Comparison of ENCODE assay signal across 15 cellular contexts in the genomic region with DNA sequence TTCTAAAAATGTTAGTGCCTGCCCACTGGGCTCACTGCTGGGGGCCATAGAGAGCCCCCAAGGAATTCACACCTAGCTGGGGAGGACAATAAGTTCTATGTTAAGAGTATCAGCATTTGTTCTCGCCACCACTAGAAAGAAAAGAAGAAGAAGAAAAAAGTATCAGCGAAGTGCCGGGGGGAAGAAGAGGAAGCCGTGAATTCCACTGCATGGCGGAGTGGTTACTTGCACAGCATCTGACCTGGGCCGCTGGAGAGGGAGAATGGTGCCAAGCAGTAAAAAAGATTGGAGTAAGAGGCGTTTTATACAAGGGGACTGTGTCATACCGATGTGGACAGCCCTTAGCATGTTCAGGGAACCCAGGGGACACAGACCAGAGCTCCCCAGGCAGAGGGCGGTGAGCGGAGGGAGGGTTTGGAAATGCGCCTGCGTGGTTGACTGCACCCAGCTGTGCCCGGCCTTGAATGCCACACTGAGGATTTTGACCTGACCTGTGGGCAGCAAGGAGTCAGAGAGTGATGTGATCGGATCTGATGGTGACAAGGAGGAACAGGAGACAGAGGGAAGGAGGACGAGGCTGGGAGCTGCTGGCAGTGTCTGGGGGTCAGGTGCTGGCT. TPM values are rescaled to one million over a fixed set of nuclear protein-coding genes. Genes with fewer than 3 reads are reported as not detected.
A peak's percentile ranks its signal among the peaks of the same experiment; 100 is the strongest.
DNase-seq lines count a peak whose midpoint lies in the region; ATAC-seq and TF ChIP-seq lines count a peak whose summit lies in the region.
"Had no signal": no experiment of that assay in that cellular context is flagged by ENCODE, and none has a peak within 500 bp of the region (broad histone marks: within the 10 kb centered on the region; RNA-seq: fewer than 3 reads in every experiment).

No MANE protein-coding gene starts in this region.

- CTCF ChIA-PET in CD4-positive, alpha-beta T cell (lab: Charles Lee): interaction anchor here (0.6 kb wide), 1 partner anchor 116 kb away, joined by 3 read pairs; no protein-coding TSS in a partner anchor

- ATAC-seq in CD4-positive, alpha-beta T cell (ENCODE audit: poor library complexity): no peak
- ATAC-seq in central memory CD8-positive, alpha-beta T cell (replicated peaks; ENCODE audit: extremely low read depth, poor library complexity, severe bottlenecking): no peak
- ATAC-seq: activated T-cell treated with anti-CD3 and anti-CD28 coated beads, Interleukin-2, amount 50 U/mL, for 4 hours had no signal

- POLR2A ChIA-PET in CD4-positive, alpha-beta T cell (lab: Charles Lee): interaction anchor here (1.1 kb wide), 1 partner anchor 16 kb away, joined by 3 read pairs; no protein-coding TSS in a partner anchor

- no peaks in the 10 kb centered on the region for H3K27me3 ChIP-seq in CD4-positive, alpha-beta T cell (ENCODE audit: control insufficient read depth, insufficient read depth, low read length)
- H3K27me3 ChIP-seq: testis had no signal

- in situ Hi-C loops in KBM-7 (cut with MboI; ENCODE audit: low pct_unique_long_range_greater_than_20kb, low sequenced_read_pairs): no loop called here

- DNase-seq in CD4-positive, alpha-beta T cell: no peak
- DNase-seq in KBM-7: peak; percentile 35
- DNase-seq in central memory CD8-positive, alpha-beta T cell (ENCODE audit: low spot score in 2 of 2): no peak
- no peak for DNase-seq in activated CD4-positive, alpha-beta T cell treated with anti-CD3 and anti-CD28 coated beads for 48 hours
- no peak for DNase-seq in globus pallidus (ENCODE audit: low spot score)
- no peak for DNase-seq in activated CD8-positive, alpha-beta memory T cell treated with anti-CD3 and anti-CD28 coated beads for 24 hours
- no peak for DNase-seq in OCI-M1 (lab: John Stamatoyannopoulos, UW)
- DNase-seq: activated T-cell treated with anti-CD3 and anti-CD28 coated beads, Interleukin-2, amount 50 U/mL, for 4 hours; brain microvascular endothelial cell; COR-L47; hippocampal formation; NCI-H1048; SHP77 treated with DMSO at 0.1 percent for 48 hours; testis had no signal

- H3K36me3 Mint-ChIP-seq in CD4-positive, alpha-beta T cell (ENCODE audit: low read depth): no peaks in the 10 kb centered on the region
- peaks cover 7% of the 10 kb centered on the region for H3K36me3 Mint-ChIP-seq in central memory CD8-positive, alpha-beta T cell (ENCODE audit: insufficient read depth)
- no peaks in the 10 kb centered on the region for H3K36me3 Mint-ChIP-seq in nephron (ENCODE audit: low read depth)

- intact Hi-C loops in CD4-positive, alpha-beta T cell (cut with DNase I, micrococcal nuclease): loop anchor here in 1 of 2 experiments (5.0 to 10.0 kb wide), 2 partner anchors 41 to 224 kb away; a partner anchor contains a TSS

- no peak for TF ChIP-seq CTCF in CD4-positive, alpha-beta T cell (IDR thresholded peaks at IDR 0.05)
- TF ChIP-seq CTCF in nephron (IDR thresholded peaks at IDR 0.05; ENCODE audit: unreplicated experiment in 3 of 3): no peak

- no peaks in the 10 kb centered on the region for H3K9me3 Mint-ChIP-seq in CD4-positive, alpha-beta T cell
- no peaks in the 10 kb centered on the region for H3K9me3 Mint-ChIP-seq in central memory CD8-positive, alpha-beta T cell
- H3K9me3 Mint-ChIP-seq in nephron: no peaks in the 10 kb centered on the region
- H3K9me3 Mint-ChIP-seq: activated T-cell treated with anti-CD3 and anti-CD28 coated beads, Interleukin-2, amount 50 U/mL, for 4 hours had no signal

- no peaks in the 10 kb centered on the region for H3K27me3 Mint-ChIP-seq in CD4-positive, alpha-beta T cell
- no peaks in the 10 kb centered on the region for H3K27me3 Mint-ChIP-seq in central memory CD8-positive, alpha-beta T cell
- peaks cover 5% of the 10 kb centered on the region for H3K27me3 Mint-ChIP-seq in nephron (ENCODE audit: low read depth)

- peak overlapping the region; percentile 54 for H3K27ac Mint-ChIP-seq in CD4-positive, alpha-beta T cell
- peak overlapping the region; percentile 9 for H3K27ac Mint-ChIP-seq in central memory CD8-positive, alpha-beta T cell (ENCODE audit: low read depth)
- peak overlapping the region; percentile 48 to 66 (median 48) for H3K27ac Mint-ChIP-seq in nephron

- H3K27ac ChIP-seq in CD4-positive, alpha-beta T cell (ENCODE audit: low read depth, low read length): no peak overlapping the region
- H3K27ac ChIP-seq: brain microvascular endothelial cell, testis had no signal

- no peaks in the 10 kb centered on the region for H3K9me3 ChIP-seq in CD4-positive, alpha-beta T cell (ENCODE audit: control insufficient read depth, low read length)
- H3K9me3 ChIP-seq: testis had no signal

- H3K4me1 Mint-ChIP-seq in CD4-positive, alpha-beta T cell (ENCODE audit: low read depth): peaks cover 89% of the 10 kb centered on the region
- H3K4me1 Mint-ChIP-seq in central memory CD8-positive, alpha-beta T cell: peaks cover 69% of the 10 kb centered on the region
- H3K4me1 Mint-ChIP-seq in nephron: peaks cover 74% of the 10 kb centered on the region

- H3K4me3 Mint-ChIP-seq in CD4-positive, alpha-beta T cell: peak overlapping the region; percentile 52
- H3K4me3 Mint-ChIP-seq in central memory CD8-positive, alpha-beta T cell: no peak overlapping the region
- peak overlapping the region in 2 of 3 experiments; percentile 0 to 2 for H3K4me3 Mint-ChIP-seq in nephron
- H3K4me3 Mint-ChIP-seq: activated T-cell treated with anti-CD3 and anti-CD28 coated beads, Interleukin-2, amount 50 U/mL, for 4 hours had no signal

RNA-seq across cellular contexts. Expression of a gene that starts 52.9 kb away (rescaled TPM):
- 10 to 100 TPM; 66.7 to 67.6 TPM for total RNA-seq in CD4-positive, alpha-beta T cell
